Comparison of ENCODE assay signal across 1 cellular context in the genomic region with DNA sequence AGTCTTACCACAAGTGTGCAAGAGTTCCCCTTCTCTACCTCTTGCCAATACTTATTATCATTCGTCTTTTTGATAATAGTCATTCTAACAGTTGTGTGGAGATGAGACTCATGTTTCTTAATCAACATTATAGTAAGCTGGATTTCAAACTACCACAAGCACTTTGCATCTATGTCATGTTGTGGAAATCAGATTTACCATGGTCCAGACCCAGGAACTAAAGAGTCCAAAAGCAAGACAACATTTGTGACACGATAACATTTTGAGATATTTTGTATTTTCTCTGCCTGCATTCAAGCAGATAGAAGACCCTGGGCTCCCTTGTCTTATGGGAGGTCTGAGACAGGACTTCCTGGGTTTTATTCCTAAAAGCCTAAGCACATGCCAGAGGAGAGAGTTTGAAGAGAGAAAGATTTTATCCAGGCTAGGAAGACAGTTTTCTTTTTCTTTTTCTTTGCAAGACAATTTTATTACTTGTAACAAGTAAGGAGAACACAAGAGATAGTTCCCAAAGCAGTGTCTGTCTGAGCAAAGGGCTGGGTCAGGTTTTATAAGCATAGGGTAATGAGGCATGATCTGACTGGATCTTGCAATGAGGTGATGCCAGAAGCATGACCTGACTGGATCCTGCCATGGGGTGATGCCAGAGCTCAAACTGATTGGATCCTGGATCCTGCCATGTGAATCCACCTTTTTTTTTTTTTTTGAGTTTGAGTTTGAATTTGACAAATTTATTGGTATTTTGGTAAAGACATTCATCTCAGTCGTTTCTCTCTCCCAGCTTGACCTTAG.
A peak's percentile ranks its signal among the peaks of the same experiment; 100 is the strongest.
TF ChIP-seq lines count a peak whose summit lies in the region.

No MANE protein-coding gene starts in this region.

TF ChIP-seq in SK-N-SH, 30 proteins besides CTCF, POLR2A, EP300 and RAD21 (continued from another document):
- peak; percentile 77; the same call in 1 of the 2 replicates for TF ChIP-seq POLR2AphosphoS5 (IDR thresholded peaks at IDR 0.05; ENCODE audit: low read depth, low read length)
- TF ChIP-seq, protein P1, sequence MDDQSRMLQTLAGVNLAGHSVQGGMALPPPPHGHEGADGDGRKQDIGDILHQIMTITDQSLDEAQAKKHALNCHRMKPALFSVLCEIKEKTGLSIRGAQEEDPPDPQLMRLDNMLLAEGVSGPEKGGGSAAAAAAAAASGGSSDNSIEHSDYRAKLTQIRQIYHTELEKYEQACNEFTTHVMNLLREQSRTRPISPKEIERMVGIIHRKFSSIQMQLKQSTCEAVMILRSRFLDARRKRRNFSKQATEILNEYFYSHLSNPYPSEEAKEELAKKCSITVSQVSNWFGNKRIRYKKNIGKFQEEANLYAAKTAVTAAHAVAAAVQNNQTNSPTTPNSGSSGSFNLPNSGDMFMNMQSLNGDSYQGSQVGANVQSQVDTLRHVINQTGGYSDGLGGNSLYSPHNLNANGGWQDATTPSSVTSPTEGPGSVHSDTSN (IDR thresholded peaks at IDR 0.05): peak; percentile 60
- TF ChIP-seq, protein P2, sequence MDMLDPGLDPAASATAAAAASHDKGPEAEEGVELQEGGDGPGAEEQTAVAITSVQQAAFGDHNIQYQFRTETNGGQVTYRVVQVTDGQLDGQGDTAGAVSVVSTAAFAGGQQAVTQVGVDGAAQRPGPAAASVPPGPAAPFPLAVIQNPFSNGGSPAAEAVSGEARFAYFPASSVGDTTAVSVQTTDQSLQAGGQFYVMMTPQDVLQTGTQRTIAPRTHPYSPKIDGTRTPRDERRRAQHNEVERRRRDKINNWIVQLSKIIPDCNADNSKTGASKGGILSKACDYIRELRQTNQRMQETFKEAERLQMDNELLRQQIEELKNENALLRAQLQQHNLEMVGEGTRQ (IDR thresholded peaks at IDR 0.05; ENCODE audit: borderline replicate concordance, low read depth, low read length): no peak
- peak; percentile 4; the same call in 1 of the 2 replicates for TF ChIP-seq SIN3A (IDR thresholded peaks at IDR 0.05; ENCODE audit: borderline replicate concordance, low read depth, low read length)
- TF ChIP-seq MAX (IDR thresholded peaks at IDR 0.05; ENCODE audit: low read depth): peak; percentile 30
- no peak for TF ChIP-seq ELF1 (IDR thresholded peaks at IDR 0.05)
- TF ChIP-seq, protein P3, sequence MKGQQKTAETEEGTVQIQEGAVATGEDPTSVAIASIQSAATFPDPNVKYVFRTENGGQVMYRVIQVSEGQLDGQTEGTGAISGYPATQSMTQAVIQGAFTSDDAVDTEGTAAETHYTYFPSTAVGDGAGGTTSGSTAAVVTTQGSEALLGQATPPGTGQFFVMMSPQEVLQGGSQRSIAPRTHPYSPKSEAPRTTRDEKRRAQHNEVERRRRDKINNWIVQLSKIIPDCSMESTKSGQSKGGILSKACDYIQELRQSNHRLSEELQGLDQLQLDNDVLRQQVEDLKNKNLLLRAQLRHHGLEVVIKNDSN (IDR thresholded peaks at IDR 0.05; ENCODE audit: borderline replicate concordance, low read depth): no peak
- no peak for TF ChIP-seq FOXM1 (IDR thresholded peaks at IDR 0.05; ENCODE audit: low read depth)
- TF ChIP-seq, protein P4, sequence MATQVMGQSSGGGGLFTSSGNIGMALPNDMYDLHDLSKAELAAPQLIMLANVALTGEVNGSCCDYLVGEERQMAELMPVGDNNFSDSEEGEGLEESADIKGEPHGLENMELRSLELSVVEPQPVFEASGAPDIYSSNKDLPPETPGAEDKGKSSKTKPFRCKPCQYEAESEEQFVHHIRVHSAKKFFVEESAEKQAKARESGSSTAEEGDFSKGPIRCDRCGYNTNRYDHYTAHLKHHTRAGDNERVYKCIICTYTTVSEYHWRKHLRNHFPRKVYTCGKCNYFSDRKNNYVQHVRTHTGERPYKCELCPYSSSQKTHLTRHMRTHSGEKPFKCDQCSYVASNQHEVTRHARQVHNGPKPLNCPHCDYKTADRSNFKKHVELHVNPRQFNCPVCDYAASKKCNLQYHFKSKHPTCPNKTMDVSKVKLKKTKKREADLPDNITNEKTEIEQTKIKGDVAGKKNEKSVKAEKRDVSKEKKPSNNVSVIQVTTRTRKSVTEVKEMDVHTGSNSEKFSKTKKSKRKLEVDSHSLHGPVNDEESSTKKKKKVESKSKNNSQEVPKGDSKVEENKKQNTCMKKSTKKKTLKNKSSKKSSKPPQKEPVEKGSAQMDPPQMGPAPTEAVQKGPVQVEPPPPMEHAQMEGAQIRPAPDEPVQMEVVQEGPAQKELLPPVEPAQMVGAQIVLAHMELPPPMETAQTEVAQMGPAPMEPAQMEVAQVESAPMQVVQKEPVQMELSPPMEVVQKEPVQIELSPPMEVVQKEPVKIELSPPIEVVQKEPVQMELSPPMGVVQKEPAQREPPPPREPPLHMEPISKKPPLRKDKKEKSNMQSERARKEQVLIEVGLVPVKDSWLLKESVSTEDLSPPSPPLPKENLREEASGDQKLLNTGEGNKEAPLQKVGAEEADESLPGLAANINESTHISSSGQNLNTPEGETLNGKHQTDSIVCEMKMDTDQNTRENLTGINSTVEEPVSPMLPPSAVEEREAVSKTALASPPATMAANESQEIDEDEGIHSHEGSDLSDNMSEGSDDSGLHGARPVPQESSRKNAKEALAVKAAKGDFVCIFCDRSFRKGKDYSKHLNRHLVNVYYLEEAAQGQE (IDR thresholded peaks at IDR 0.05; ENCODE audit: low read depth, low read length): no peak
- TF ChIP-seq EZH2phosphoT487 (IDR thresholded peaks at IDR 0.05; ENCODE audit: borderline replicate concordance, low read depth): no peak
- no peak for TF ChIP-seq FOSL2 (IDR thresholded peaks at IDR 0.05; ENCODE audit: borderline replicate concordance, low read depth)
- no peak for TF ChIP-seq MEF2A (IDR thresholded peaks at IDR 0.05; ENCODE audit: borderline replicate concordance, low read depth)
- TF ChIP-seq FOXJ3 (CRISPR knock-in tag; IDR thresholded peaks at IDR 0.05): no peak
